16 cellular contexts compared by ENCODE assay signal in genomic region chr7:22675436-22675835, GRCh38. TPM values are rescaled to one million over a fixed set of nuclear protein-coding genes. Genes with fewer than 3 reads are reported as not detected.
DNase-seq lines count a peak whose midpoint lies in the region; ATAC-seq, FAIRE-seq and TF ChIP-seq lines count a peak whose summit lies in the region.
"Had no signal": no experiment of that assay in that cellular context is flagged by ENCODE, and none has a peak within 500 bp of the region (broad histone marks: within the 10 kb centered on the region; RNA-seq: fewer than 3 reads in every experiment).

No MANE protein-coding gene starts in this region.

- H3K9me1 ChIP-seq in endothelial cell of umbilical vein (replicated peaks; ENCODE audit: control insufficient read depth, extremely low read depth, insufficient read depth, low read length), result no peaks in the 10 kb centered on the region

- H3K4me1 ChIP-seq in PC-3 (ENCODE audit: insufficient read depth, low read length), result peaks cover 47% of the 10 kb centered on the region
- H3K4me1 ChIP-seq in endothelial cell of umbilical vein (ENCODE audit: control insufficient read depth, extremely low read depth, insufficient read depth, low read length), result peaks cover 60% of the 10 kb centered on the region
- H3K4me1 ChIP-seq: gastroesophageal sphincter, parathyroid adenoma had no signal

- POLR2A ChIA-PET in PC-3 (lab: Charles Lee; ENCODE audit: unreplicated experiment) (no interaction called here), endothelial cell of umbilical vein (lab: Charles Lee) (interaction anchor here (0.6 kb wide), 1 partner anchor 21 kb away, joined by 5 read pairs; no protein-coding TSS in a partner anchor)

- BruUV-seq in PC-3 (replicated peaks; lab: Mats Ljungman, UMichigan), result no TSS peak
- TSS peak; percentile 88 for BruUV-seq in endothelial cell of umbilical vein (replicated peaks; lab: Mats Ljungman, UMichigan)

- H3F3A ChIP-seq in PC-3 (ENCODE audit: low read length, unreplicated experiment), result peaks cover 14% of the 10 kb centered on the region

- H3K36me3 ChIP-seq in PC-3 (ENCODE audit: low read depth, low read length) (no peaks in the 10 kb centered on the region), endothelial cell of umbilical vein (ENCODE audit: control insufficient read depth in 2 of 2, extremely low read depth in 1 of 2, insufficient read depth in 2 of 2, low read length in 2 of 2) (no peaks in the 10 kb centered on the region)
- H3K36me3 ChIP-seq: gastroesophageal sphincter had no signal

- no peak for FAIRE-seq in endothelial cell of umbilical vein (lab: Jason Lieb, UNC)
- FAIRE-seq: islet of Langerhans, small intestine had no signal

- H3K4me2 ChIP-seq in PC-3 (ENCODE audit: low read length), result no peak overlapping the region
- peak overlapping the region; percentile 37 for H3K4me2 ChIP-seq in endothelial cell of umbilical vein (ENCODE audit: insufficient read depth, low read length)

- no peaks in the 10 kb centered on the region for H3K9me2 ChIP-seq in PC-3 (replicated peaks; ENCODE audit: low read length)

- H3K27me3 ChIP-seq in PC-3 (ENCODE audit: low read length) (no peaks in the 10 kb centered on the region), endothelial cell of umbilical vein (ENCODE audit: control insufficient read depth in 2 of 2, insufficient read depth in 2 of 2, low read length in 2 of 2) (no peaks in the 10 kb centered on the region), dorsolateral prefrontal cortex (no peaks in the 10 kb centered on the region)
- H3K27me3 ChIP-seq: gastroesophageal sphincter had no signal

- H2AFZ ChIP-seq in PC-3 (ENCODE audit: low read length) (no peak overlapping the region), endothelial cell of umbilical vein (ENCODE audit: low read depth, low read length) (no peak overlapping the region)
- H2AFZ ChIP-seq: parathyroid adenoma had no signal

- no peak overlapping the region for H3K4me3 ChIP-seq in PC-3 (ENCODE audit: low read length)
- no peak overlapping the region for H3K4me3 ChIP-seq in endothelial cell of umbilical vein (replicated peaks in 1 of 3; ENCODE audit: insufficient read depth in 1 of 3, low read depth in 1 of 3, low read length in 3 of 3)
- no peak overlapping the region for H3K4me3 ChIP-seq in dorsolateral prefrontal cortex
- H3K4me3 ChIP-seq: gastroesophageal sphincter had no signal

- H3K79me2 ChIP-seq in PC-3 (ENCODE audit: low read length) (no peaks in the 10 kb centered on the region), endothelial cell of umbilical vein (ENCODE audit: control insufficient read depth, insufficient read depth, low read length) (no peaks in the 10 kb centered on the region)
- H3K79me2 ChIP-seq: parathyroid adenoma had no signal

- intact Hi-C loops in left cardiac atrium (cut with DNase I), result no loop called here
- intact Hi-C loops in cardiac septum (cut with DNase I), result no loop called here
- intact Hi-C loops in PC-3 (cut with micrococcal nuclease), result no loop called here
- intact Hi-C loops in endothelial cell of umbilical vein (cut with micrococcal nuclease), result loop anchor here (1.0 kb wide), 1 partner anchor 8 kb away; no protein-coding TSS in a partner anchor
- intact Hi-C loops in dorsolateral prefrontal cortex (cut with DNase I), result no loop called here

- DNase-seq in left cardiac atrium (peak; percentile 23), cardiac septum (ENCODE audit: low spot score) (no peak), PC-3 (peak; percentile 70), endothelial cell of umbilical vein (ENCODE audit: low read depth, low spot score) (peak; percentile 63), ureter (ENCODE audit: low spot score) (peak; percentile 9), NCI-H146 treated with DMSO at 0.1 percent for 48 hours (lab: John Stamatoyannopoulos, UW; ENCODE audit: unreplicated experiment) (no peak), dorsolateral prefrontal cortex (no peak)
- DNase-seq: endodermal cell, KG1, NCI-H1694, small intestine had no signal

- H3K27ac ChIP-seq in PC-3 (ENCODE audit: low read length) (peak overlapping the region; percentile 43), endothelial cell of umbilical vein (ENCODE audit: insufficient read depth, low read depth, low read length) (peak overlapping the region; percentile 67), dorsolateral prefrontal cortex (no peak overlapping the region)
- H3K27ac ChIP-seq: gastroesophageal sphincter, parathyroid adenoma had no signal

- CTCF ChIA-PET in PC-3 (lab: Charles Lee) (interaction anchor here (0.6 to 0.8 kb wide), 3 partner anchors 51 to 222 kb away, joined by 3 read pairs; partner anchors contain the start of gene IL6), endothelial cell of umbilical vein (lab: Charles Lee) (interaction anchor here (0.6 to 1.9 kb wide), 14 partner anchors 9 to 115 kb away, joined by 3 to 11 read pairs (median 5); partner anchors contain the start of gene IL6)

- dilution Hi-C loops in endothelial cell of umbilical vein (cut with MboI; ENCODE audit: extremely low pct_ligation_motif_present, low sequenced_read_pairs), result no loop called here

- no peak for TF ChIP-seq POLR2A in endothelial cell of umbilical vein (IDR thresholded peaks at IDR 0.05; ENCODE audit: low read depth, low read length)

- no peak for TF ChIP-seq CTCF in PC-3 (conservative IDR thresholded peaks at IDR 0.05; ENCODE audit: low read depth, low read length)
- no peak for TF ChIP-seq CTCF in endothelial cell of umbilical vein (IDR thresholded peaks at IDR 0.05; ENCODE audit: extremely low read depth in 1 of 2, insufficient read depth in 1 of 2, low read depth in 1 of 2, low read length in 2 of 2)
- no peak for TF ChIP-seq CTCF in dorsolateral prefrontal cortex (IDR thresholded peaks at IDR 0.05 in 54 of 56, conservative IDR thresholded peaks at IDR 0.05 in 2 of 56; ENCODE audit: low read depth in 1 of 56, partially characterized antibody in 56 of 56)

- no peak for ATAC-seq in left cardiac atrium
- ATAC-seq in PC-3, result no peak
- no peak for ATAC-seq in GM21786 (IDR thresholded peaks at IDR 0.05; ENCODE audit: unreplicated experiment)
- ATAC-seq: gastroesophageal sphincter, Panc1 had no signal

- H3K9ac ChIP-seq in PC-3 (ENCODE audit: low read length) (peak overlapping the region; percentile 8; the same call in 1 of the 2 replicates), endothelial cell of umbilical vein (replicated peaks; ENCODE audit: extremely low read depth, insufficient read depth, low read length) (peak overlapping the region; percentile 26)
- H3K9ac ChIP-seq: parathyroid adenoma had no signal

- H3K9me3 ChIP-seq in PC-3 (ENCODE audit: low read length) (no peaks in the 10 kb centered on the region), endothelial cell of umbilical vein (replicated peaks; ENCODE audit: control insufficient read depth, insufficient read depth, low read length) (no peaks in the 10 kb centered on the region)
- H3K9me3 ChIP-seq: gastroesophageal sphincter had no signal

- H4K20me1 ChIP-seq in PC-3 (ENCODE audit: low read length), result no peaks in the 10 kb centered on the region
- H4K20me1 ChIP-seq in endothelial cell of umbilical vein (replicated peaks; ENCODE audit: control insufficient read depth, extremely low read depth, insufficient read depth, low read length), result no peaks in the 10 kb centered on the region

TF ChIP-seq in endothelial cell of umbilical vein, 7 proteins besides CTCF, POLR2A, EP300 and RAD21:
- TF ChIP-seq FOS (IDR thresholded peaks at IDR 0.05; ENCODE audit: borderline replicate concordance, insufficient read depth, low read length) (peak; percentile 10), JUN (IDR thresholded peaks at IDR 0.05; ENCODE audit: borderline replicate concordance, insufficient read depth, insufficient read length, low read depth) (no peak)

RNA-seq across cellular contexts. Expression of gene IL6, which starts 51.6 kb away (rescaled TPM):
- total RNA-seq in left cardiac atrium (10 to 100 TPM in 1 of 2 donors, 1 to 10 TPM in 1; 3.3 to 20.1 TPM), cardiac septum (5.8 TPM), PC-3 (2014; rRNA removed) (110 and 113 TPM in 2 replicates), endothelial cell of umbilical vein (9.4 and 11.0 TPM in 2 replicates), ureter (5.0 TPM), dorsolateral prefrontal cortex (10 to 100 TPM in 5 of 120 experiments, 1 to 10 TPM in 67, under 1 TPM in 19, not detected in 29; 0.41 to 35.6 (median 1.9) TPM)
- 12.0 and 16.5 TPM in 2 replicates for polyA plus RNA-seq in endothelial cell of umbilical vein
- 37.9 and 46.7 TPM in 2 replicates for polyA plus RNA-seq in endothelial cell of umbilical vein (2011; cell fraction: cytosol; rRNA removed)
- polyA plus RNA-seq in endothelial cell of umbilical vein (2011; cell fraction: nucleus; rRNA removed), result 94.3 and 96.8 TPM in 2 replicates
- 44.7 and 75.0 TPM in 2 replicates for polyA plus RNA-seq in endothelial cell of umbilical vein (2012)
- polyA minus RNA-seq in endothelial cell of umbilical vein, result 11.7 and 12.6 TPM in 2 replicates
- 8.5 TPM for polyA minus RNA-seq in endothelial cell of umbilical vein (2011; cell fraction: cytosol; rRNA and poly(A)+ RNA removed)
- polyA minus RNA-seq in endothelial cell of umbilical vein (2011; cell fraction: nucleus; rRNA and poly(A)+ RNA removed), result 34.2 and 34.3 TPM in 2 replicates

Comparison
In these comparisons a context has a peak if more than half of its experiments do, and no peak if none do; other contexts are left out.
1. DNase-seq: peak in left cardiac atrium (single experiment), PC-3 (single experiment), endothelial cell of umbilical vein (single experiment) and ureter (single experiment); none in cardiac septum (single experiment), NCI-H146 treated with DMSO at 0.1 percent for 48 hours (single experiment) and dorsolateral prefrontal cortex (0 of 10).
2. H3K27ac ChIP-seq: peak in PC-3 (single experiment) and endothelial cell of umbilical vein (single experiment); none in dorsolateral prefrontal cortex (0 of 59).